15 cellular contexts compared by ENCODE assay signal in the genomic region with DNA sequence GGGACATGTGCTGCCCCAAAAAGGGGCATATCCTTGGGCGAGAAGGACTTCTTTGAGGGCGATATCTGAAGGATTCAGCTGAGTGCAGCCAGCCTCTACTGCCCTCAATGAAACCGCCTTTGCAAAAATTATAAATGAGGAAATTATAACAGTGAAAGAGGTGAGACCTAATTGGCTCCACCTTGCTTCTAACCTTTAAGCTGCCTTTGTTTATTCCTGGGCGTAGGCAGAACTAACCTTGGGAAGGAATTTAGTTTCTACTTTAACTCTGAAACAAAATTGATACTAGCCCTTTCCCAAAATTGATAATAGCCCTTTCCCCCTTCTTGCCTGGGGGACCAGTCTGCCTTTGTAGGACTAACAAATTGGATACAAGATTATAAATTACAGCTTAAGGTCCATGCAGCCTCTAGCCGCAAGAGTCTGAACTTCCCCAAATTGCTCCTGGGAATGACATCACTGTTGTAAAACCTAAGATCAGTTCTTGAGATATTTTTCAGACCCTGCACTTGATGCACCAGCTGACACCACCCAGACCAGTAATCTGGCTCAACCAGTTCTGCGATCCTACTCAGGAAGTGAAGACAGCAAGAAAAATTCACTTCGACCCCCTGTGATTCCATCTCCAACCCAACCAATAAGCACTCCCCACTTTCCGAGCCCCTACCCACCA. TPM values are rescaled to one million over a fixed set of nuclear protein-coding genes. Genes with fewer than 3 reads are reported as not detected.
DNase-seq lines count a peak whose midpoint lies in the region; ATAC-seq, FAIRE-seq and TF ChIP-seq lines count a peak whose summit lies in the region.
"Had no signal": no experiment of that assay in that cellular context is flagged by ENCODE, and none has a peak within 500 bp of the region (broad histone marks: within the 10 kb centered on the region; RNA-seq: fewer than 3 reads in every experiment).

No MANE protein-coding gene starts in this region.

- intact Hi-C loops in PC-9 (cut with micrococcal nuclease; ENCODE audit: unreplicated experiment) = loop anchor here (1.0 to 10.0 kb wide), 4 partner anchors 8 to 164 kb away; partner anchors contain the start of gene ASAP2
- intact Hi-C loops in stomach (cut with DNase I; ENCODE audit: low total_unique reads) = no loop called here
- intact Hi-C loops in uterus (cut with DNase I; ENCODE audit: low total_unique reads) = no loop called here

- BruUV-seq in PC-9 (replicated peaks; lab: Mats Ljungman, UMichigan) = no TSS peak

- 0 out of 2 replicates have a peak overlapping the region, but pooled peaks have one; percentile 35 for H2AFZ ChIP-seq in PC-9
- no peak overlapping the region for H2AFZ ChIP-seq in keratinocyte (ENCODE audit: control insufficient read depth, low read length)

- POLR2A ChIA-PET in PC-9 (lab: Charles Lee; ENCODE audit: unreplicated experiment) = interaction anchor here (0.5 to 0.7 kb wide), 2 partner anchors 26 to 67 kb away, joined by 5 to 19 read pairs; no protein-coding TSS in a partner anchor

- no peaks in the 10 kb centered on the region for H3K36me3 ChIP-seq in PC-9 (ENCODE audit: low read depth)
- H3K36me3 ChIP-seq in keratinocyte (ENCODE audit: control insufficient read depth in 2 of 2, extremely low read depth in 1 of 2, insufficient read depth in 2 of 2, low read length in 2 of 2) = no peaks in the 10 kb centered on the region
- no peaks in the 10 kb centered on the region for H3K36me3 ChIP-seq in stomach
- no peaks in the 10 kb centered on the region for H3K36me3 ChIP-seq in uterus

- H4K20me1 ChIP-seq in PC-9 (ENCODE audit: insufficient read depth) = no peaks in the 10 kb centered on the region
- no peaks in the 10 kb centered on the region for H4K20me1 ChIP-seq in keratinocyte (ENCODE audit: control insufficient read depth, extremely low read depth, insufficient read depth, low read length)

- H3K79me2 ChIP-seq in PC-9 (ENCODE audit: low read depth) = no peaks in the 10 kb centered on the region
- H3K79me2 ChIP-seq in keratinocyte (ENCODE audit: control insufficient read depth, insufficient read depth, low read length) = no peaks in the 10 kb centered on the region

- DNase-seq in LoVo (ENCODE audit: low spot score) (peak; percentile 64), PC-9 (peak; percentile 68 to 97), keratinocyte (ENCODE audit: low read depth, low spot score) (no peak), stomach (no peak), uterus (no peak)
- no peak for DNase-seq in stimulated activated naive CD8-positive, alpha-beta T cell treated with anti-CD3 and anti-CD28 coated beads, Interleukin-15, Interleukin-2, amounts not matched to agents 100 U/mL and 50 U/mL, for 24 hours
- DNase-seq: activated CD4-positive, CD25-positive, alpha-beta regulatory T cell treated with anti-CD3 and anti-CD28 coated beads, Interleukin-2, amount 50 U/mL, for 72 hours; activated naive CD4-positive, alpha-beta T cell treated with anti-CD3 and anti-CD28 coated beads for 36 hours; H9; NCI-H1105 treated with DMSO at 0.1 percent for 48 hours; NCI-H345; nucleus accumbens had no signal

- H3K9ac ChIP-seq in keratinocyte (ENCODE audit: control insufficient read depth, extremely low read depth, insufficient read depth, low read length) = no peak overlapping the region

- peaks cover 5% of the 10 kb centered on the region for H3K9me1 ChIP-seq in keratinocyte (ENCODE audit: control insufficient read depth, extremely low read depth, insufficient read depth, low read length)

- H3K27ac ChIP-seq in PC-9 (peak overlapping the region; percentile 73), keratinocyte (ENCODE audit: control insufficient read depth, insufficient read depth, low read length) (peak overlapping the region; percentile 28), stomach (peak overlapping the region; percentile 2 to 56 (median 35)), uterus (no peak overlapping the region)

- peaks cover 85% of the 10 kb centered on the region for H3K4me1 ChIP-seq in PC-9 (replicated peaks; ENCODE audit: insufficient read depth)
- H3K4me1 ChIP-seq in keratinocyte (ENCODE audit: control insufficient read depth, extremely low read depth, insufficient read depth, low read length) = peaks cover 32% of the 10 kb centered on the region
- peaks cover 4 to 58% (median 32%) of the 10 kb centered on the region in 4 donors for H3K4me1 ChIP-seq in stomach
- no peaks in the 10 kb centered on the region for H3K4me1 ChIP-seq in uterus

- H3K27me3 ChIP-seq in PC-9 (ENCODE audit: insufficient read depth, low read depth) (no peaks in the 10 kb centered on the region), keratinocyte (ENCODE audit: control insufficient read depth, extremely low read depth, insufficient read depth, low read length) (no peaks in the 10 kb centered on the region), stomach (no peaks in the 10 kb centered on the region), uterus (no peaks in the 10 kb centered on the region)

- H3K9me3 ChIP-seq in PC-9 (ENCODE audit: insufficient read depth, low read depth) (no peaks in the 10 kb centered on the region), keratinocyte (ENCODE audit: control insufficient read depth, low read depth, low read length) (no peaks in the 10 kb centered on the region), stomach (no peaks in the 10 kb centered on the region), uterus (no peaks in the 10 kb centered on the region)

- peak; percentile 41 for FAIRE-seq in keratinocyte (lab: Jason Lieb, UNC)

- ATAC-seq in GM21619 (IDR thresholded peaks at IDR 0.05; ENCODE audit: unreplicated experiment) = no peak
- ATAC-seq in stimulated activated naive CD8-positive, alpha-beta T cell treated with anti-CD3 and anti-CD28 coated beads, Interleukin-15, Interleukin-2, amounts not matched to agents 100 U/mL and 50 U/mL, for 24 hours = no peak
- ATAC-seq: Panc1; stimulated activated effector memory CD8-positive, alpha-beta T cell treated with anti-CD3 and anti-CD28 coated beads, Interleukin-12 subunit alpha, Interleukin-12 subunit beta, amount 100 ng/mL, for 72 hours had no signal

- CTCF ChIA-PET in PC-9 (lab: Charles Lee) = interaction anchor here (0.5 to 1.2 kb wide), 2 partner anchors 12 to 163 kb away, joined by 3 to 4 read pairs; no protein-coding TSS in a partner anchor

- no peaks in the 10 kb centered on the region; the same call in 1 of the 2 replicates for H3K9me2 ChIP-seq in PC-9 (ENCODE audit: insufficient read depth)

- H3K4me3 ChIP-seq in PC-9 = peak overlapping the region; percentile 32; the same call in 1 of the 2 replicates
- H3K4me3 ChIP-seq in keratinocyte (ENCODE audit: control insufficient read depth in 2 of 3, extremely low read depth in 1 of 3, insufficient read depth in 2 of 3, low read depth in 1 of 3, low read length in 3 of 3) = peak overlapping the region in 1 of 3 experiments; percentile 37
- H3K4me3 ChIP-seq in stomach = no peak overlapping the region
- no peak overlapping the region for H3K4me3 ChIP-seq in uterus

- dilution Hi-C loops in keratinocyte (cut with MboI; ENCODE audit: extremely low pct_ligation_motif_present, low sequenced_read_pairs) = no loop called here

- WGBS in stomach, 5 donors = 37 to 63% (median 48%) methylated on average over 8 of the region's 8 CpGs

- H3K4me2 ChIP-seq in PC-9 = peak overlapping the region; percentile 80
- H3K4me2 ChIP-seq in keratinocyte (ENCODE audit: control insufficient read depth, extremely low read depth, insufficient read depth, low read depth, low read length) = peak overlapping the region; percentile 69

- TF ChIP-seq EP300 in stomach (IDR thresholded peaks at IDR 0.05) = no peak

- TF ChIP-seq POLR2A in stomach (IDR thresholded peaks at IDR 0.05) (no peak), uterus (IDR thresholded peaks at IDR 0.05) (no peak)

- peaks cover 63% of the 10 kb centered on the region for H3F3A ChIP-seq in PC-9 (ENCODE audit: insufficient read depth, low read depth)

- TF ChIP-seq CTCF in PC-9 (conservative IDR thresholded peaks at IDR 0.05) (no peak; the same call in 1 of the 2 replicates), keratinocyte (optimal IDR thresholded peaks at IDR 0.05 in 1 of 3, IDR thresholded peaks at IDR 0.05 in 1 of 3, conservative IDR thresholded peaks at IDR 0.05 in 1 of 3; ENCODE audit: extremely low read depth in 1 of 3, insufficient read depth in 2 of 3, low read length in 3 of 3) (no peak), stomach (IDR thresholded peaks at IDR 0.05) (no peak), uterus (IDR thresholded peaks at IDR 0.05) (no peak)

RNA-seq across cellular contexts. Expression of gene ASAP2, which starts 36.0 kb away (rescaled TPM):
- total RNA-seq in PC-9 (2021) = 60.3 and 66.8 TPM in 2 replicates
- 30.7 to 59.6 TPM (median 54.2 TPM) in 3 replicates for polyA plus RNA-seq in keratinocyte
- 44.6 TPM for polyA plus RNA-seq in keratinocyte (2011; ENCODE audit: low read depth)
- polyA plus RNA-seq in keratinocyte (2011; cell fraction: cytosol; rRNA removed) = 37.2 and 58.2 TPM in 2 replicates
- 62.7 and 72.9 TPM in 2 replicates for polyA plus RNA-seq in keratinocyte (2011; cell fraction: nucleus; rRNA removed)
- 21.4 and 42.3 TPM in 2 replicates for polyA plus RNA-seq in keratinocyte (2012; ENCODE audit: low replicate concordance)
- polyA minus RNA-seq in keratinocyte = 32.0 to 96.8 TPM (median 59.0 TPM) in 3 replicates
- polyA minus RNA-seq in keratinocyte (2011; cell fraction: cytosol; rRNA and poly(A)+ RNA removed) = 34.7 TPM
- 47.7 and 89.0 TPM in 2 replicates for polyA minus RNA-seq in keratinocyte (2011; cell fraction: nucleus; rRNA and poly(A)+ RNA removed)
- 10 to 100 TPM; 32.1 to 55.4 (median 37.1) TPM for total RNA-seq in stomach
- polyA plus RNA-seq in stomach = 10 to 100 TPM in 1 of 3 donors, 1 to 10 TPM in 2; 9.7 to 25.1 (median 9.8) TPM
- 10 to 100 TPM; 24.3 to 55.5 (median 31.3) TPM for total RNA-seq in uterus

Comparison
In these comparisons a context has a peak if more than half of its experiments do, and no peak if none do; other contexts are left out.
1. DNase-seq: peak in LoVo (single experiment) and PC-9 (2 of 2); none in keratinocyte (single experiment), stomach (single experiment), uterus (0 of 2) and stimulated activated naive CD8-positive, alpha-beta T cell treated with anti-CD3 and anti-CD28 coated beads, Interleukin-15, Interleukin-2, amounts not matched to agents 100 U/mL and 50 U/mL, for 24 hours (single experiment).
2. H3K27ac ChIP-seq: peak in PC-9 (single experiment), keratinocyte (single experiment) and stomach (5 of 5); none in uterus (0 of 2).